Comparison of ENCODE assay signal across 8 cellular contexts in genomic region chr7:99558306-99559275, GRCh38. TPM values are rescaled to one million over a fixed set of nuclear protein-coding genes. Genes with fewer than 3 reads are reported as not detected.
DNase-seq lines count a peak whose midpoint lies in the region; ATAC-seq and TF ChIP-seq lines count a peak whose summit lies in the region.

Gene ZNF655 (plus strand): TSS chr7:99558642. CDS start chr7:99560560, 1,918 bp downstream.

- peaks cover 63% of the 10 kb centered on the region for H3K36me3 Mint-ChIP-seq in activated CD4-positive, alpha-beta T cell treated with anti-CD3 and anti-CD28 coated beads, Interleukin-2, amount 10 ng/mL, durations not matched to agents 7 days and 5 days (ENCODE audit: low read depth)

- CTCF ChIA-PET in activated CD4-positive, alpha-beta T cell treated with anti-CD3 and anti-CD28 coated beads, Interleukin-2, amount 10 ng/mL, durations not matched to agents 7 days and 5 days (lab: Charles Lee): interaction anchor here (0.5 to 1.4 kb wide), 9 partner anchors 11 to 1277 kb away, joined by 3 to 6 read pairs (median 3); partner anchors contain the start of gene ZKSCAN5

- TF ChIP-seq CTCF in AG10803 (conservative IDR thresholded peaks at IDR 0.05; ENCODE audit: low read length) (no peak; the same call in 1 of the 2 replicates), coronary artery (IDR thresholded peaks at IDR 0.05) (no peak)

- peak; percentile 78 for DNase-seq in AG10803 (ENCODE audit: low read depth)
- peak; percentile 58 for DNase-seq in NCI-H510A treated with DMSO at 0.1 percent for 48 hours (lab: John Stamatoyannopoulos, UW)
- DNase-seq in activated CD4-positive, alpha-beta T cell treated with anti-CD3 and anti-CD28 coated beads, Interleukin-2, amount 10 ng/mL, durations not matched to agents 7 days and 5 days: peak; percentile 91
- DNase-seq in coronary artery (ENCODE audit: low spot score): peak; percentile 97
- peak; percentile 91 to 93 for DNase-seq in left colon
- DNase-seq in stimulated activated CD4-positive, alpha-beta T cell treated with anti-CD3 and anti-CD28 coated beads, Interleukin-1b, Interleukin-23, amount 100 ng/mL, for 48 hours: peak; percentile 89

- H3K27me3 Mint-ChIP-seq in activated CD4-positive, alpha-beta T cell treated with anti-CD3 and anti-CD28 coated beads, Interleukin-2, amount 10 ng/mL, durations not matched to agents 7 days and 5 days: no peaks in the 10 kb centered on the region

- intact Hi-C loops in left colon (cut with DNase I, micrococcal nuclease): no loop called here

- POLR2A ChIA-PET in activated CD4-positive, alpha-beta T cell treated with anti-CD3 and anti-CD28 coated beads, Interleukin-2, amount 10 ng/mL, durations not matched to agents 7 days and 5 days (lab: Charles Lee): interaction anchor here (0.7 to 1.0 kb wide), 2 partner anchors 59 to 82 kb away, joined by 3 to 4 read pairs; partner anchors contain the start of gene ZNF394

- H3K27ac Mint-ChIP-seq in activated CD4-positive, alpha-beta T cell treated with anti-CD3 and anti-CD28 coated beads, Interleukin-2, amount 10 ng/mL, durations not matched to agents 7 days and 5 days: peak within 1 kb of the TSS; percentile 99

- no peaks in the 10 kb centered on the region for H3K9me3 Mint-ChIP-seq in activated CD4-positive, alpha-beta T cell treated with anti-CD3 and anti-CD28 coated beads, Interleukin-2, amount 10 ng/mL, durations not matched to agents 7 days and 5 days

- H3K4me1 Mint-ChIP-seq in activated CD4-positive, alpha-beta T cell treated with anti-CD3 and anti-CD28 coated beads, Interleukin-2, amount 10 ng/mL, durations not matched to agents 7 days and 5 days: peaks cover 52% of the 10 kb centered on the region

- H3K4me3 ChIP-seq in AG10803 (ENCODE audit: low read length) (peak within 1 kb of the TSS; percentile 91), coronary artery (peak within 1 kb of the TSS; percentile 100)

- H3K27ac ChIP-seq in coronary artery: peak within 1 kb of the TSS; percentile 97 to 100

- ATAC-seq in GM19043 (IDR thresholded peaks at IDR 0.05; ENCODE audit: low read depth, unreplicated experiment) (peak; percentile 77), HG03354 (IDR thresholded peaks at IDR 0.05; ENCODE audit: poor library complexity, severe bottlenecking, unreplicated experiment) (peak; percentile 89), left colon (peak; percentile 87)

- H3K4me3 Mint-ChIP-seq in activated CD4-positive, alpha-beta T cell treated with anti-CD3 and anti-CD28 coated beads, Interleukin-2, amount 10 ng/mL, durations not matched to agents 7 days and 5 days: peak within 1 kb of the TSS; percentile 90

RNA-seq across cellular contexts. Expression of gene ZNF655, which starts in this region (rescaled TPM):
- 10 to 100 TPM; 92.0 to 92.7 TPM for total RNA-seq in activated CD4-positive, alpha-beta T cell treated with anti-CD3 and anti-CD28 coated beads, Interleukin-2, amount 10 ng/mL, durations not matched to agents 7 days and 5 days
- total RNA-seq in left colon: 10 to 100 TPM; 69.9 to 71.7 TPM

Comparison
In these comparisons a context has a peak if more than half of its experiments do, and no peak if none do; other contexts are left out.
1. Peak in every context shown above with its lines: DNase-seq, ATAC-seq, H3K4me3 ChIP-seq and H3K27ac ChIP-seq.